13 cellular contexts compared by ENCODE assay signal in the genomic region with DNA sequence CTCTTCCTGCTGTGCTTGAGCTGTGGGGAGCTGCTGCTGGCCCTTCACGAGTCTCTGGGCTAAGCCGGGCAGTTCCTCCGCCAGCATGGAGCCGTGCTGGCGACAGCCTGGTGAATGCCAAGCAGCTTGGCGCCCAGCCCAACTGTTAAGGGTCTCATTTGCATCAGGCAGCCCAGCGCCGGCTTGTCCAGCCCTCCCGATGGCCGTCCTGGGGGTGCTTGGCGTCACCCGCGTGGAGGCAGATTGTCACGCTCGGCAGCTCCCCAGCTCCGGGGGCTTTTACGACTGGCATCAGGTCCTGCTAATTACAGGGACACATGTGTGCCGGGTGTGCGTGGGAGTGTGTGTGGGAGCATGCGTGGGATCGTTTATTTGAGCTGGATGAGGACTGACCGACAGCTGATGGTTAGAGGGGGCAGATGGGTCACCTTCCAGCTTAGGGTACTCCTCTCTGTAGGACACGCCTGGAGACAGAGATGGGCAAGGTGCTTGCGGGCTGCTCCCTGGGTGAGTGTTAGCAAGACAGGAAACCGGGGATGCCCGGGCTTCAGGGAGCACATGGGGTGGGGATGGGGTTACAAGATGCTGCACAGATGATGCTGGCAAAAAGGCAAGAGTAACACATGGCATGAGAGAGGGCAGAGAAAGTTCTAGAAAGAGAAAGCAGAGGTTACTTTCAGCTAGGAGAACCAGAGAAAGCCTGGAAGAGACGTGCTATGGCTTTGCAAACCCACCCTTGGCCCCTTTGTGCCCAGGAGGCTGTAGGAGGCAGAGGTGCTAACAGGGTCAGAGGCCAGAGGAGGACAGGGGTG.
DNase-seq lines count a peak whose midpoint lies in the region; ATAC-seq and TF ChIP-seq lines count a peak whose summit lies in the region.
"Had no signal": no experiment of that assay in that cellular context is flagged by ENCODE, and none has a peak within 500 bp of the region (broad histone marks: within the 10 kb centered on the region; RNA-seq: fewer than 3 reads in every experiment).

No MANE protein-coding gene starts in this region.

- ATAC-seq in upper lobe of left lung (ENCODE audit: low FRiP score in 2 of 2), result no peak
- no peak for ATAC-seq in GM19467 (IDR thresholded peaks at IDR 0.05; ENCODE audit: unreplicated experiment)
- ATAC-seq in HG03432 (IDR thresholded peaks at IDR 0.05; ENCODE audit: unreplicated experiment), result no peak
- ATAC-seq: activated T-cell treated with anti-CD3 and anti-CD28 coated beads, Interleukin-2, amount 50 U/mL, for 4 hours had no signal

- in situ Hi-C loops in T47D (cut with HindIII; ENCODE audit: low pct_unique_long_range_greater_than_20kb, low sequenced_read_pairs), result no loop called here

- no peak overlapping the region for H3K4me3 Mint-ChIP-seq in MCF 10A (ENCODE audit: unreplicated experiment)
- peak overlapping the region in 1 of 5 experiments; percentile 38 for H3K4me3 Mint-ChIP-seq in brain
- H3K4me3 Mint-ChIP-seq: activated CD4-positive, alpha-beta T cell treated with anti-CD3 and anti-CD28 coated beads, Interleukin-2, amount 10 ng/mL, durations not matched to agents 24 days and 14 days; activated T-cell treated with anti-CD3 and anti-CD28 coated beads, Interleukin-2, amount 50 U/mL, for 4 hours; T-helper 1 cell treated with Interleukin-12 subunit alpha and Interleukin-12 subunit beta and Interleukin-4 antibody, amounts not matched to agents 30 μg/mL and 1 μg/mL, for 36 hours had no signal

- H3K27me3 ChIP-seq in upper lobe of left lung, result no peaks in the 10 kb centered on the region

- POLR2A ChIA-PET in MCF 10A (lab: Yijun Ruan, JAX), result no interaction called here

- CTCF ChIA-PET in MCF 10A (lab: Yijun Ruan, JAX), result interaction anchor here (0.6 kb wide), 1 partner anchor 9 kb away, joined by 3 read pairs; no protein-coding TSS in a partner anchor

- H3K4me1 Mint-ChIP-seq in MCF 10A (ENCODE audit: insufficient read depth, unreplicated experiment), result no peaks in the 10 kb centered on the region
- H3K4me1 Mint-ChIP-seq in brain, result peaks cover 53% of the 10 kb centered on the region
- H3K4me1 Mint-ChIP-seq: activated CD4-positive, alpha-beta T cell treated with anti-CD3 and anti-CD28 coated beads, Interleukin-2, amount 10 ng/mL, durations not matched to agents 24 days and 14 days had no signal

- intact Hi-C loops in MCF 10A (cut with micrococcal nuclease), result no loop called here

- WGBS in upper lobe of left lung, 2 donors, result 43 to 48% methylated on average over 15 to 22 of the region's 27 CpGs

- H3K9me3 ChIP-seq in upper lobe of left lung, result no peaks in the 10 kb centered on the region
- H3K9me3 ChIP-seq: suprapubic skin had no signal

- DNase-seq in T47D (ENCODE audit: low read depth in 1 of 2, low spot score in 1 of 2) (peak; percentile 32 to 89), MCF 10A (ENCODE audit: unreplicated experiment) (no peak), NCI-H345 (lab: John Stamatoyannopoulos, UW) (peak; percentile 86), upper lobe of left lung (peak; percentile 59 to 72), NCI-H2227 (lab: John Stamatoyannopoulos, UW; ENCODE audit: unreplicated experiment) (no peak)
- DNase-seq: activated CD4-positive, alpha-beta T cell treated with anti-CD3 and anti-CD28 coated beads, Interleukin-2, amount 10 ng/mL, durations not matched to agents 24 days and 14 days; activated T-cell treated with anti-CD3 and anti-CD28 coated beads, Interleukin-2, amount 50 U/mL, for 4 hours; mammary epithelial cell had no signal

- TF ChIP-seq EP300 in upper lobe of left lung (IDR thresholded peaks at IDR 0.05), result no peak

- no peak for TF ChIP-seq POLR2A in upper lobe of left lung (IDR thresholded peaks at IDR 0.05)

- no peaks in the 10 kb centered on the region for H3K36me3 ChIP-seq in upper lobe of left lung
- H3K36me3 ChIP-seq: suprapubic skin had no signal

- H3K36me3 Mint-ChIP-seq in MCF 10A (ENCODE audit: insufficient read depth, unreplicated experiment), result no peaks in the 10 kb centered on the region
- no peaks in the 10 kb centered on the region for H3K36me3 Mint-ChIP-seq in brain

- no peak overlapping the region for H3K27ac ChIP-seq in upper lobe of left lung
- H3K27ac ChIP-seq: suprapubic skin had no signal

- TF ChIP-seq CTCF in MCF 10A (IDR thresholded peaks at IDR 0.05; ENCODE audit: unreplicated experiment), result no peak
- TF ChIP-seq CTCF in brain (conservative IDR thresholded peaks at IDR 0.05), result no peak
- no peak for TF ChIP-seq CTCF in upper lobe of left lung (IDR thresholded peaks at IDR 0.05)

- H3K4me3 ChIP-seq in upper lobe of left lung, result no peak overlapping the region
- H3K4me3 ChIP-seq: suprapubic skin had no signal

- H3K27ac Mint-ChIP-seq in MCF 10A (ENCODE audit: low read depth, unreplicated experiment) (no peak overlapping the region), brain (peak overlapping the region in 4 of 5 experiments; percentile 75 to 93 (median 84))
- H3K27ac Mint-ChIP-seq: activated CD4-positive, alpha-beta T cell treated with anti-CD3 and anti-CD28 coated beads, Interleukin-2, amount 10 ng/mL, durations not matched to agents 24 days and 14 days; T-helper 1 cell treated with Interleukin-12 subunit alpha and Interleukin-12 subunit beta and Interleukin-4 antibody, amounts not matched to agents 30 μg/mL and 1 μg/mL, for 36 hours had no signal

- H3K9me3 Mint-ChIP-seq in MCF 10A (ENCODE audit: unreplicated experiment) (no peaks in the 10 kb centered on the region), brain (no peaks in the 10 kb centered on the region)
- H3K9me3 Mint-ChIP-seq: activated CD4-positive, alpha-beta T cell treated with anti-CD3 and anti-CD28 coated beads, Interleukin-2, amount 10 ng/mL, durations not matched to agents 24 days and 14 days; activated T-cell treated with anti-CD3 and anti-CD28 coated beads, Interleukin-2, amount 50 U/mL, for 4 hours; T-helper 1 cell treated with Interleukin-12 subunit alpha and Interleukin-12 subunit beta and Interleukin-4 antibody, amounts not matched to agents 30 μg/mL and 1 μg/mL, for 36 hours had no signal

- H3K27me3 Mint-ChIP-seq in MCF 10A (ENCODE audit: insufficient read depth, unreplicated experiment) (peaks cover 10% of the 10 kb centered on the region), brain (no peaks in the 10 kb centered on the region)
- H3K27me3 Mint-ChIP-seq: activated CD4-positive, alpha-beta T cell treated with anti-CD3 and anti-CD28 coated beads, Interleukin-2, amount 10 ng/mL, durations not matched to agents 24 days and 14 days had no signal

- H3K4me1 ChIP-seq in upper lobe of left lung, result peaks cover 3 to 19% (median 9%) of the 10 kb centered on the region in 4 donors

- no TSS peak for BruUV-seq in MCF 10A (replicated peaks; lab: Mats Ljungman, UMichigan)

Comparison
In these comparisons a context has a peak if more than half of its experiments do, and no peak if none do; other contexts are left out.
1. DNase-seq: peak in T47D (2 of 2), NCI-H345 (single experiment) and upper lobe of left lung (2 of 2); none in MCF 10A (single experiment) and NCI-H2227 (single experiment).